ENCODE assay signal across 9 cellular contexts in the genomic region with DNA sequence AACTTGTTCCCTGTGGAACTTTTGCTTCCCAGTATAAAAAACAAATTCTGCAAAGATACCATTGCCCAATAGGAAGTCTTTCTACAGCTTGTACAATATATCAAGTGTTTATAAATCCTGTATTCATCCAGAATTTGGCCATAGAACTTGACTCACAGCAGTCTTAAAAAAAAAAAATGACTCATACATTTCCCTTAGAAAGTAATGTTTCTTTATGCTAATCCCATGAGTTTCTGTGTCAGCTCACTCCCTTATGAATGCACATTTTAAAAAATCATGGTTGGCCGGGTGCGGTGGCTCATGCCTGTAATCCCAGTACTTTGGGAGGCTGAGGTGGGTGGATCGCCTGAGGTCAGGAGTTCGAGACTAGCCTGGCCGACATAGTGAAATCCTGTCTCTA.
DNase-seq lines count a peak whose midpoint lies in the region; ATAC-seq and TF ChIP-seq lines count a peak whose summit lies in the region.
"Had no signal": no experiment of that assay in that cellular context is flagged by ENCODE, and none has a peak within 500 bp of the region (broad histone marks: within the 10 kb centered on the region; RNA-seq: fewer than 3 reads in every experiment).

No MANE protein-coding gene starts in this region.

- no peak overlapping the region for H3K4me3 Mint-ChIP-seq in H9
- H3K4me3 Mint-ChIP-seq in stimulated activated memory B cell treated with anti-CD40 and anti-IgM and Interleukin-4, amounts not matched to agents 10 μg/mL and 1 μg/mL and 100 μg/mL, for 72 hours: no peak overlapping the region
- H3K4me3 Mint-ChIP-seq: T-helper 1 cell treated with Interleukin-12 subunit alpha and Interleukin-12 subunit beta and Interleukin-4 antibody, amounts not matched to agents 30 μg/mL and 1 μg/mL, for 36 hours had no signal

- H3K9me3 ChIP-seq in left lung (no peaks in the 10 kb centered on the region), H9 (ENCODE audit: control insufficient read depth, low read depth, low read length) (no peaks in the 10 kb centered on the region)

- peaks cover 12 to 16% of the 10 kb centered on the region in 2 experiments; a peak in 3 of 4 replicates for H3K4me1 Mint-ChIP-seq in H9
- peaks cover 19% of the 10 kb centered on the region for H3K4me1 Mint-ChIP-seq in stimulated activated memory B cell treated with anti-CD40 and anti-IgM and Interleukin-4, amounts not matched to agents 10 μg/mL and 1 μg/mL and 100 μg/mL, for 72 hours

- H3K23ac ChIP-seq in H9 (ENCODE audit: insufficient read length, low read depth, low read length): no peak overlapping the region

- H3K18ac ChIP-seq in H9 (ENCODE audit: insufficient read length, low read depth, low read length): no peak overlapping the region

- in situ Hi-C loops in astrocyte of the spinal cord (cut with HindIII; ENCODE audit: low sequenced_read_pairs): no loop called here

- H3K56ac ChIP-seq in H9 (ENCODE audit: insufficient read length, low read depth, low read length): no peak overlapping the region

- H3K14ac ChIP-seq in H9 (ENCODE audit: insufficient read depth, low read length): no peak overlapping the region

- H3K27me3 ChIP-seq in left lung (no peaks in the 10 kb centered on the region), H9 (ENCODE audit: insufficient read depth, low read length) (no peaks in the 10 kb centered on the region)

- no peak overlapping the region for H3K4me2 ChIP-seq in H9 (ENCODE audit: insufficient read depth, insufficient read length, low read length)

- H3K27ac Mint-ChIP-seq in H9: no peak overlapping the region
- no peak overlapping the region for H3K27ac Mint-ChIP-seq in stimulated activated memory B cell treated with anti-CD40 and anti-IgM and Interleukin-4, amounts not matched to agents 10 μg/mL and 1 μg/mL and 100 μg/mL, for 72 hours
- H3K27ac Mint-ChIP-seq: T-helper 1 cell treated with Interleukin-12 subunit alpha and Interleukin-12 subunit beta and Interleukin-4 antibody, amounts not matched to agents 30 μg/mL and 1 μg/mL, for 36 hours had no signal

- WGBS in H9 (ENCODE audit: extremely low coverage, insufficient read length, low lambda C conversion rate): no CpG with 5 or more reads among the region's 5 CpGs

- DNase-seq in A172 (ENCODE audit: low spot score) (peak; percentile 83), HPDE6-E6E7 (ENCODE audit: extremely low spot score) (peak; percentile 63), astrocyte of the spinal cord (ENCODE audit: low read depth, low spot score) (peak; percentile 94), left lung (no peak), H9 (no peak), DMS79 (lab: John Stamatoyannopoulos, UW) (no peak)
- no peak for DNase-seq in activated naive CD4-positive, alpha-beta T cell treated with Interleukin-2 at 50 U/mL for 16 hours

- ATAC-seq in left lung: peak; percentile 25
- ATAC-seq in stimulated activated memory B cell treated with anti-CD40 and anti-IgM and Interleukin-4, amounts not matched to agents 10 μg/mL and 1 μg/mL and 100 μg/mL, for 72 hours: no peak

- H4K20me1 ChIP-seq in H9 (ENCODE audit: control insufficient read depth, insufficient read depth, insufficient read length): no peaks in the 10 kb centered on the region

- no peaks in the 10 kb centered on the region for H3K36me3 Mint-ChIP-seq in H9 (ENCODE audit: insufficient read depth in 1 of 3, low read depth in 3 of 3)
- H3K36me3 Mint-ChIP-seq in stimulated activated memory B cell treated with anti-CD40 and anti-IgM and Interleukin-4, amounts not matched to agents 10 μg/mL and 1 μg/mL and 100 μg/mL, for 72 hours: no peaks in the 10 kb centered on the region

- H2BK5ac ChIP-seq in H9 (ENCODE audit: insufficient read length, low read length): no peak overlapping the region

- no peak for TF ChIP-seq CTCF in astrocyte of the spinal cord (IDR thresholded peaks at IDR 0.05; ENCODE audit: low read depth, low read length)
- TF ChIP-seq CTCF in left lung (IDR thresholded peaks at IDR 0.05): no peak
- TF ChIP-seq CTCF in H9 (conservative IDR thresholded peaks at IDR 0.05): no peak

- intact Hi-C loops in left lung (cut with DNase I): no loop called here

- no peak overlapping the region for H2BK120ac ChIP-seq in H9 (ENCODE audit: low read depth, low read length, poor library complexity, severe bottlenecking)

- no peak overlapping the region for H4K8ac ChIP-seq in H9 (replicated peaks; ENCODE audit: insufficient read length, low read depth, low read length)

- no peaks in the 10 kb centered on the region for H3K23me2 ChIP-seq in H9 (ENCODE audit: insufficient read length, low read depth, low read length, poor library complexity, severe bottlenecking)

- no peak overlapping the region for H2AK5ac ChIP-seq in H9 (ENCODE audit: insufficient read length, low read length)

- no peaks in the 10 kb centered on the region for H3K27me3 Mint-ChIP-seq in H9 (ENCODE audit: low read depth)
- no peaks in the 10 kb centered on the region for H3K27me3 Mint-ChIP-seq in stimulated activated memory B cell treated with anti-CD40 and anti-IgM and Interleukin-4, amounts not matched to agents 10 μg/mL and 1 μg/mL and 100 μg/mL, for 72 hours

- no peak overlapping the region for H3T11ph ChIP-seq in H9 (ENCODE audit: low read length)

- H4K5ac ChIP-seq in H9 (ENCODE audit: insufficient read length, low read depth, low read length): no peak overlapping the region

- no peaks in the 10 kb centered on the region for H3K79me2 ChIP-seq in H9 (ENCODE audit: insufficient read depth, low read length)

- H2AFZ ChIP-seq in H9 (ENCODE audit: low read length): no peak overlapping the region

- no peaks in the 10 kb centered on the region for H3K79me1 ChIP-seq in H9 (ENCODE audit: insufficient read depth, low read depth, low read length, poor library complexity, severe bottlenecking)

- H3K4ac ChIP-seq in H9 (ENCODE audit: low read depth, low read length): no peak overlapping the region

- H2BK20ac ChIP-seq in H9 (ENCODE audit: low read depth, low read length, poor library complexity, severe bottlenecking): no peak overlapping the region

- no peaks in the 10 kb centered on the region for H3K9me3 Mint-ChIP-seq in H9
- no peaks in the 10 kb centered on the region for H3K9me3 Mint-ChIP-seq in stimulated activated memory B cell treated with anti-CD40 and anti-IgM and Interleukin-4, amounts not matched to agents 10 μg/mL and 1 μg/mL and 100 μg/mL, for 72 hours
- H3K9me3 Mint-ChIP-seq: T-helper 1 cell treated with Interleukin-12 subunit alpha and Interleukin-12 subunit beta and Interleukin-4 antibody, amounts not matched to agents 30 μg/mL and 1 μg/mL, for 36 hours had no signal

- H3K9ac ChIP-seq in H9 (ENCODE audit: extremely low read depth, insufficient read length, low read length): no peak overlapping the region

- no peak overlapping the region for H2BK12ac ChIP-seq in H9 (ENCODE audit: insufficient read length, low read depth, low read length)

- H2BK15ac ChIP-seq in H9 (ENCODE audit: low read depth, low read length): no peak overlapping the region

- H3K4me3 ChIP-seq in astrocyte of the spinal cord (ENCODE audit: low read depth, low read length): no peak overlapping the region
- H3K4me3 ChIP-seq in left lung: no peak overlapping the region

- H4K91ac ChIP-seq in H9 (ENCODE audit: insufficient read length, low read depth, low read length): no peak overlapping the region

- peaks cover 6 to 55% of the 10 kb centered on the region in 2 donors for H3K4me1 ChIP-seq in left lung
- H3K4me1 ChIP-seq in H9 (ENCODE audit: insufficient read depth, low read length): no peaks in the 10 kb centered on the region

- H3K27ac ChIP-seq in left lung (peak overlapping the region; percentile 21 to 69), H9 (ENCODE audit: insufficient read length, low read depth, low read length) (no peak overlapping the region)

- no peaks in the 10 kb centered on the region for H3K36me3 ChIP-seq in left lung

Comparison
In these comparisons a context has a peak if more than half of its experiments do, and no peak if none do; other contexts are left out.
1. DNase-seq: peak in A172 (single experiment), HPDE6-E6E7 (single experiment) and astrocyte of the spinal cord (single experiment); none in left lung (0 of 2), H9 (single experiment), DMS79 (single experiment) and activated naive CD4-positive, alpha-beta T cell treated with Interleukin-2 at 50 U/mL for 16 hours (single experiment).